ENCODE assay signal across 1 cellular context in the genomic region with DNA sequence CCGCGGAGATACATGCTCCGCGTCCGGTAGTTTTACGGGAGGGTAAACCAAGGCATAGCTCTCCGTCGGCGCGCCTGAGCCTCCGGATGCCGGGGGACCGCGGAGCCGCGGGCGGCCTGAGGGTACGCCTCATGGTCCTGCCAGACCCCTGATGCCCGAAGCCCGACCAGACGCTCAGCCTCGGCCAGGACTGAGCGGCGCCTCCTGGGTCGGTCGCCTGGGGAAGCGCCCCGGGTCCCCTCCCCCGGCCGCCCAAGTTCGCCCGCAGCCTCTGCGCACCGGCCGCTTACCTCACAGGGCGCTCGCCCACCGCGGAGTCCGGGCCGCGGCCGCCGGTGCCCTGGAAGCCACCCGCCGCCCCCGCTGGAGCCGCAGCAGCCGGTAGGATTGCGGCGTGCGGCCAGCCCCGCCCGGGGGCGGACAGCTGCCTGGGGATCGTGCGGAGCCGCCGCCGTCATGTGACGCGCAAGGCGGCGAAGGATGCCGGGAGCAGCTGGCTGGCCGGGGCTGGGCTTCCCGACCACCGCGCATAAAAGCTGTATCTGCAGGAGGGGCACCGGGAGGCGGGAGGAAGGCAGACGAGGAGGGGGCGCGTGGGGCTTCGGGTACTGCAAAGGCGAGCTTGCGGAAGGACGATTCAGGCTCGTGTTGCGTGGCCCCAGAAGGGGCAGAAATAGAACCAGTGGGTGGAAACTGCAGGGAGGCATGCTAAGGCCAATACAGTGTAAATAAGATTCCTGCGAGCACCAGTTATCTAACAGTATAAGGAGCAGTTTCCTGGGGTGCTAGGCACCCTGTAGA.
TF ChIP-seq lines count a peak whose summit lies in the region.

A gene with protein sequence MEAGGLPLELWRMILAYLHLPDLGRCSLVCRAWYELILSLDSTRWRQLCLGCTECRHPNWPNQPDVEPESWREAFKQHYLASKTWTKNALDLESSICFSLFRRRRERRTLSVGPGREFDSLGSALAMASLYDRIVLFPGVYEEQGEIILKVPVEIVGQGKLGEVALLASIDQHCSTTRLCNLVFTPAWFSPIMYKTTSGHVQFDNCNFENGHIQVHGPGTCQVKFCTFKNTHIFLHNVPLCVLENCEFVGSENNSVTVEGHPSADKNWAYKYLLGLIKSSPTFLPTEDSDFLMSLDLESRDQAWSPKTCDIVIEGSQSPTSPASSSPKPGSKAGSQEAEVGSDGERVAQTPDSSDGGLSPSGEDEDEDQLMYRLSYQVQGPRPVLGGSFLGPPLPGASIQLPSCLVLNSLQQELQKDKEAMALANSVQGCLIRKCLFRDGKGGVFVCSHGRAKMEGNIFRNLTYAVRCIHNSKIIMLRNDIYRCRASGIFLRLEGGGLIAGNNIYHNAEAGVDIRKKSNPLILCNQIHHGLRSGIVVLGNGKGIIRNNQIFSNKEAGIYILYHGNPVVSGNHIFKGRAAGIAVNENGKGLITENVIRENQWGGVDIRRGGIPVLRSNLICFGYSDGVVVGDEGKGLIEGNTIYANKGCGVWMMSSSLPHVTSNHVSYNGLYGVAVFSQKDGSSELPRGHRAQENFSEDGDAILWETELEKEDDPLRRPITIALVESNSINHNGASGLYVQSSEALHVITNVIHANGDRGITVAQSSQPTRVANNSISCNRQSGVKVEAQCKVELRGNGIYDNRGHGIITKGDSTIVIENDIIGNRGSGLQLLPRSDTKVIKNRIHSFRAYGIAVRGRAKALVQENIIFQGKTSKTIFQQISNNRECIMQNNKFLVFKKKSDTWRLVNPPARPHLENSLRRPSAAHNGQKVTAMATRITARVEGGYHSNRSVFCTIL (minus strand): TSS at position 460 of the 801 bp plus-strand sequence. CDS start 34,612 bp downstream, outside the sequence.

TF ChIP-seq in GM23338, 12 proteins besides CTCF, POLR2A, EP300 and RAD21 (continued from another document):
- TF ChIP-seq, protein P1, sequence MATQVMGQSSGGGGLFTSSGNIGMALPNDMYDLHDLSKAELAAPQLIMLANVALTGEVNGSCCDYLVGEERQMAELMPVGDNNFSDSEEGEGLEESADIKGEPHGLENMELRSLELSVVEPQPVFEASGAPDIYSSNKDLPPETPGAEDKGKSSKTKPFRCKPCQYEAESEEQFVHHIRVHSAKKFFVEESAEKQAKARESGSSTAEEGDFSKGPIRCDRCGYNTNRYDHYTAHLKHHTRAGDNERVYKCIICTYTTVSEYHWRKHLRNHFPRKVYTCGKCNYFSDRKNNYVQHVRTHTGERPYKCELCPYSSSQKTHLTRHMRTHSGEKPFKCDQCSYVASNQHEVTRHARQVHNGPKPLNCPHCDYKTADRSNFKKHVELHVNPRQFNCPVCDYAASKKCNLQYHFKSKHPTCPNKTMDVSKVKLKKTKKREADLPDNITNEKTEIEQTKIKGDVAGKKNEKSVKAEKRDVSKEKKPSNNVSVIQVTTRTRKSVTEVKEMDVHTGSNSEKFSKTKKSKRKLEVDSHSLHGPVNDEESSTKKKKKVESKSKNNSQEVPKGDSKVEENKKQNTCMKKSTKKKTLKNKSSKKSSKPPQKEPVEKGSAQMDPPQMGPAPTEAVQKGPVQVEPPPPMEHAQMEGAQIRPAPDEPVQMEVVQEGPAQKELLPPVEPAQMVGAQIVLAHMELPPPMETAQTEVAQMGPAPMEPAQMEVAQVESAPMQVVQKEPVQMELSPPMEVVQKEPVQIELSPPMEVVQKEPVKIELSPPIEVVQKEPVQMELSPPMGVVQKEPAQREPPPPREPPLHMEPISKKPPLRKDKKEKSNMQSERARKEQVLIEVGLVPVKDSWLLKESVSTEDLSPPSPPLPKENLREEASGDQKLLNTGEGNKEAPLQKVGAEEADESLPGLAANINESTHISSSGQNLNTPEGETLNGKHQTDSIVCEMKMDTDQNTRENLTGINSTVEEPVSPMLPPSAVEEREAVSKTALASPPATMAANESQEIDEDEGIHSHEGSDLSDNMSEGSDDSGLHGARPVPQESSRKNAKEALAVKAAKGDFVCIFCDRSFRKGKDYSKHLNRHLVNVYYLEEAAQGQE (IDR thresholded peaks at IDR 0.05; ENCODE audit: unreplicated experiment) = no peak
- TF ChIP-seq POLR2AphosphoS5 (IDR thresholded peaks at IDR 0.05; ENCODE audit: low read depth) (peak; percentile 68; the same call in 1 of the 2 replicates), ZNF331 (CRISPR knock-in tag; IDR thresholded peaks at IDR 0.05; ENCODE audit: low read depth) (no peak), EZH2phosphoT487 (IDR thresholded peaks at IDR 0.05; ENCODE audit: unreplicated experiment) (no peak), STAT1 (IDR thresholded peaks at IDR 0.05; ENCODE audit: unreplicated experiment) (no peak), NANOG (IDR thresholded peaks at IDR 0.05; ENCODE audit: borderline replicate concordance) (no peak)
